Comparison of ENCODE assay signal across 17 cellular contexts in genomic region chr1:203751051-203751450, GRCh38. TPM values are rescaled to one million over a fixed set of nuclear protein-coding genes. Genes with fewer than 3 reads are reported as not detected.
A peak's percentile ranks its signal among the peaks of the same experiment; 100 is the strongest.
DNase-seq lines count a peak whose midpoint lies in the region; ATAC-seq and TF ChIP-seq lines count a peak whose summit lies in the region.
"Had no signal": no experiment of that assay in that cellular context is flagged by ENCODE, and none has a peak within 500 bp of the region (broad histone marks: within the 10 kb centered on the region; RNA-seq: fewer than 3 reads in every experiment).

No MANE protein-coding gene starts in this region.

- H3K36me3 Mint-ChIP-seq in progenitor cell of endocrine pancreas (ENCODE audit: insufficient read depth) = peaks cover 2% of the 10 kb centered on the region

- intact Hi-C loops in esophagus squamous epithelium (cut with DNase I) (no loop called here), stomach (cut with DNase I; ENCODE audit: low total_unique reads) (no loop called here)

- H3K4me3 Mint-ChIP-seq in progenitor cell of endocrine pancreas (ENCODE audit: low read depth) = no peak overlapping the region
- H3K4me3 Mint-ChIP-seq: activated CD8-positive, alpha-beta T cell treated with anti-CD3 and anti-CD28 coated beads for 36 hours; stimulated activated effector memory CD8-positive, alpha-beta T cell treated with anti-CD3 and anti-CD28 coated beads, Interleukin-12 subunit alpha, Interleukin-12 subunit beta, amount 100 ng/mL, for 72 hours had no signal

- peaks cover 29% of the 10 kb centered on the region for H3K4me1 ChIP-seq in RWPE2 (ENCODE audit: insufficient read depth, poor library complexity, severe bottlenecking)
- peaks cover 4 to 57% (median 18%) of the 10 kb centered on the region in 3 donors for H3K4me1 ChIP-seq in esophagus squamous epithelium
- H3K4me1 ChIP-seq in stomach = peaks cover 0 to 9% (median 2%) of the 10 kb centered on the region in 4 donors

- H3K4me3 ChIP-seq in RWPE2 (ENCODE audit: severe bottlenecking) (no peak overlapping the region), esophagus squamous epithelium (no peak overlapping the region), stomach (no peak overlapping the region)
- H3K4me3 ChIP-seq: BLaER1 treated with 17β-estradiol and CSF1 and Interleukin-3, amounts not matched to agents 10 nM and 100 nM; lung had no signal

- TF ChIP-seq CTCF in RWPE2 (IDR thresholded peaks at IDR 0.05; ENCODE audit: poor library complexity, severe bottlenecking) = peak; percentile 24
- TF ChIP-seq CTCF in esophagus squamous epithelium (IDR thresholded peaks at IDR 0.05) = peak in 2 of 6 experiments; percentile 42 to 49
- TF ChIP-seq CTCF in progenitor cell of endocrine pancreas (IDR thresholded peaks at IDR 0.05; ENCODE audit: unreplicated experiment) = no peak
- TF ChIP-seq CTCF in stomach (IDR thresholded peaks at IDR 0.05) = no peak

- peak; percentile 93 for ATAC-seq in RWPE2 (ENCODE audit: low read depth)
- ATAC-seq in GM19455 (IDR thresholded peaks at IDR 0.05; ENCODE audit: unreplicated experiment) = no peak
- ATAC-seq: activated CD8-positive, alpha-beta T cell treated with anti-CD3 and anti-CD28 coated beads for 36 hours; HCT116; stimulated activated effector memory CD8-positive, alpha-beta T cell treated with anti-CD3 and anti-CD28 coated beads, Interleukin-12 subunit alpha, Interleukin-12 subunit beta, amount 100 ng/mL, for 72 hours had no signal

- H3K9me3 ChIP-seq in RWPE2 (ENCODE audit: severe bottlenecking) = no peaks in the 10 kb centered on the region
- no peaks in the 10 kb centered on the region for H3K9me3 ChIP-seq in esophagus squamous epithelium
- H3K9me3 ChIP-seq in stomach = no peaks in the 10 kb centered on the region

- 47 to 50% methylated on average over 3 of the region's 3 CpGs for WGBS in esophagus squamous epithelium, 2 donors
- 39 to 66% (median 41%) methylated on average over 3 of the region's 3 CpGs for WGBS in stomach, 5 donors

- H3K4me1 Mint-ChIP-seq in progenitor cell of endocrine pancreas (ENCODE audit: low read depth) = peaks cover 11% of the 10 kb centered on the region

- H3K27me3 ChIP-seq in RWPE2 (ENCODE audit: insufficient read depth, poor library complexity, severe bottlenecking) (no peaks in the 10 kb centered on the region), esophagus squamous epithelium (no peaks in the 10 kb centered on the region), stomach (no peaks in the 10 kb centered on the region)
- H3K27me3 ChIP-seq: BLaER1 treated with 17β-estradiol and CSF1 and Interleukin-3, amounts not matched to agents 10 nM and 100 nM had no signal

- peak overlapping the region; percentile 80 for H3K27ac ChIP-seq in RWPE2 (ENCODE audit: poor library complexity, severe bottlenecking)
- peak overlapping the region; percentile 64 to 80 (median 72) for H3K27ac ChIP-seq in esophagus squamous epithelium
- no peak overlapping the region for H3K27ac ChIP-seq in stomach
- H3K27ac ChIP-seq: BLaER1 treated with 17β-estradiol and CSF1 and Interleukin-3, amounts not matched to agents 10 nM and 100 nM had no signal

- DNase-seq in EH (ENCODE audit: low read depth) = peak; percentile 90
- peak; percentile 86 for DNase-seq in RWPE2 (ENCODE audit: low spot score)
- no peak for DNase-seq in esophagus squamous epithelium (lab: John Stamatoyannopoulos, UW)
- no peak for DNase-seq in progenitor cell of endocrine pancreas (ENCODE audit: low spot score, unreplicated experiment)
- DNase-seq in activated CD8-positive, alpha-beta memory T cell treated with anti-CD3 and anti-CD28 coated beads for 24 hours = no peak
- DNase-seq in SIG-M5 treated with dmso at 0.1 percent for 504 hours (lab: John Stamatoyannopoulos, UW; ENCODE audit: unreplicated experiment) = no peak
- DNase-seq in stomach = no peak
- DNase-seq: activated CD8-positive, alpha-beta T cell treated with anti-CD3 and anti-CD28 coated beads for 36 hours; DMS79; NCI-H1694 treated with DMSO at 0.1 percent for 48 hours; NCI-H510A treated with DMSO at 0.1 percent for 48 hours had no signal

- H3K27ac Mint-ChIP-seq in progenitor cell of endocrine pancreas = peak overlapping the region; percentile 83
- H3K27ac Mint-ChIP-seq: activated CD8-positive, alpha-beta T cell treated with anti-CD3 and anti-CD28 coated beads for 36 hours; stimulated activated effector memory CD8-positive, alpha-beta T cell treated with anti-CD3 and anti-CD28 coated beads, Interleukin-12 subunit alpha, Interleukin-12 subunit beta, amount 100 ng/mL, for 72 hours had no signal

- no peaks in the 10 kb centered on the region for H3K36me3 ChIP-seq in RWPE2 (ENCODE audit: low read depth)
- H3K36me3 ChIP-seq in esophagus squamous epithelium = no peaks in the 10 kb centered on the region
- H3K36me3 ChIP-seq in stomach = no peaks in the 10 kb centered on the region
- H3K36me3 ChIP-seq: BLaER1 treated with 17β-estradiol and CSF1 and Interleukin-3, amounts not matched to agents 10 nM and 100 nM had no signal

- no peaks in the 10 kb centered on the region for H3K27me3 Mint-ChIP-seq in progenitor cell of endocrine pancreas
- H3K27me3 Mint-ChIP-seq: activated CD8-positive, alpha-beta T cell treated with anti-CD3 and anti-CD28 coated beads for 36 hours had no signal

- no peaks in the 10 kb centered on the region for H3K9me3 Mint-ChIP-seq in progenitor cell of endocrine pancreas (ENCODE audit: low read depth)
- H3K9me3 Mint-ChIP-seq: activated CD8-positive, alpha-beta T cell treated with anti-CD3 and anti-CD28 coated beads for 36 hours; stimulated activated effector memory CD8-positive, alpha-beta T cell treated with anti-CD3 and anti-CD28 coated beads, Interleukin-12 subunit alpha, Interleukin-12 subunit beta, amount 100 ng/mL, for 72 hours had no signal

- no peak for TF ChIP-seq EP300 in stomach (IDR thresholded peaks at IDR 0.05)

- TF ChIP-seq POLR2A in esophagus squamous epithelium (IDR thresholded peaks at IDR 0.05) = no peak
- no peak for TF ChIP-seq POLR2A in stomach (IDR thresholded peaks at IDR 0.05)

RNA-seq across cellular contexts. Expression of gene LAX1, which starts 13.9 kb away (rescaled TPM):
- total RNA-seq in esophagus squamous epithelium (1 to 10 TPM in 2 of 4 donors, under 1 TPM in 1, not detected in 1; 0.66 to 1.7 (median 1.7) TPM), progenitor cell of endocrine pancreas (not detected in 2 replicates), stomach (1 to 10 TPM in 2 of 5 donors, under 1 TPM in 2, not detected in 1; 0.45 to 2.8 (median 1.1) TPM)
- under 1 TPM in 2 of 3 donors, not detected in 1; 0.06 to 0.20 TPM for polyA plus RNA-seq in stomach
- polyA plus RNA-seq: neural cell had no signal

RNA-seq across cellular contexts. Expression of gene ZBED6, which starts 44.4 kb away (rescaled TPM):
- total RNA-seq in esophagus squamous epithelium (10 to 100 TPM in 3 of 4 donors, 1 to 10 TPM in 1; 7.2 to 18.7 (median 13.8) TPM), progenitor cell of endocrine pancreas (35.3 and 36.1 TPM in 2 replicates), stomach (10 to 100 TPM; 12.5 to 38.6 (median 22.2) TPM)
- under 1 TPM; 0.13 to 0.93 (median 0.15) TPM for polyA plus RNA-seq in stomach

RNA-seq across cellular contexts. Expression of gene ZC3H11A, which starts 44.4 kb away (rescaled TPM):
- total RNA-seq in esophagus squamous epithelium (10 to 100 TPM; 55.5 to 97.8 (median 72.8) TPM), progenitor cell of endocrine pancreas (98.9 and 100 TPM in 2 replicates), stomach (100 to 1,000 TPM in 2 of 5 donors, 10 to 100 TPM in 3; 56.2 to 160 (median 84.0) TPM)
- polyA plus RNA-seq in stomach = 10 to 100 TPM; 25.0 to 39.2 (median 25.8) TPM

Comparison
In these comparisons a context has a peak if more than half of its experiments do, and no peak if none do; other contexts are left out.
1. DNase-seq: peak in EH (single experiment) and RWPE2 (single experiment); none in esophagus squamous epithelium (single experiment), progenitor cell of endocrine pancreas (single experiment), activated CD8-positive, alpha-beta memory T cell treated with anti-CD3 and anti-CD28 coated beads for 24 hours (single experiment), SIG-M5 treated with dmso at 0.1 percent for 504 hours (single experiment) and stomach (single experiment).
2. H3K27ac ChIP-seq: peak in RWPE2 (single experiment) and esophagus squamous epithelium (4 of 4); none in stomach (0 of 5).